14 cellular contexts compared by ENCODE assay signal in the genomic region with DNA sequence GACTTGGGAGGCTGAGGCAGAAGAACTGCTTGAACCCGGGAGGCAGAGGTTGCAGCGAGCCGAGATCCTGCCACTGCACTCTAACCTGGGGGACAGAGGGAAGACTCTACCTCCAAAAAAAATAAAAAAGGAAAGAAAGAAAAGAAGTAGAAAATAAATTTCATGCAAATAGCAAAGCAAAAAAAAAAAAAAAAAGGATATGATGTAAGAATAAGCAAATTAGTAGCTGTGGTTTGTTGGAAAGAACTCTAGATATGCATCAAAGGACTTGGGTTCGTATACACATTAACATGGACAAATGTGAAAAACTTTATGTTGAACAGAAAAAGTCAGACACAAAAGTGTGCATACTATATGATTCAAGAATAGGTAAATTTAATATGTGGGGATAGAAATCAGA. TPM values are rescaled to one million over a fixed set of nuclear protein-coding genes. Genes with fewer than 3 reads are reported as not detected.
A peak's percentile ranks its signal among the peaks of the same experiment; 100 is the strongest.
DNase-seq lines count a peak whose midpoint lies in the region; ATAC-seq and TF ChIP-seq lines count a peak whose summit lies in the region.
"Had no signal": no experiment of that assay in that cellular context is flagged by ENCODE, and none has a peak within 500 bp of the region (broad histone marks: within the 10 kb centered on the region; RNA-seq: fewer than 3 reads in every experiment).

No MANE protein-coding gene starts in this region.

- no peaks in the 10 kb centered on the region for H3K4me1 ChIP-seq in smooth muscle cell (ENCODE audit: low read depth)

- H4K20me1 ChIP-seq in smooth muscle cell (ENCODE audit: low read depth) = peaks cover 97% of the 10 kb centered on the region

- no peak for DNase-seq in CD14-positive monocyte (ENCODE audit: low spot score)
- DNase-seq in T-helper 2 cell treated with Interferon-gamma antibody and Interleukin-4, amounts not matched to agents 5 μg/mL and 100 μg/mL, for 36 hours (ENCODE audit: low spot score) = no peak
- peak; percentile 37 for DNase-seq in germinal center (ENCODE audit: low spot score)
- DNase-seq in foreskin fibroblast = no peak
- DNase-seq in dermis blood vessel endothelial cell = no peak
- no peak for DNase-seq in smooth muscle cell (lab: John Stamatoyannopoulos, UW; ENCODE audit: unreplicated experiment)
- DNase-seq in LoVo (ENCODE audit: low spot score) = no peak
- DNase-seq: anterior cingulate cortex, left lung, NCI-H1930, NCI-H510A treated with DMSO at 0.1 percent for 48 hours had no signal

- TF ChIP-seq CTCF in CD14-positive monocyte (IDR thresholded peaks at IDR 0.05) = no peak
- no peak for TF ChIP-seq CTCF in foreskin fibroblast (IDR thresholded peaks at IDR 0.05; ENCODE audit: low read depth, low read length)
- no peak for TF ChIP-seq CTCF in smooth muscle cell (IDR thresholded peaks at IDR 0.05; ENCODE audit: borderline replicate concordance, insufficient read depth, poor library complexity, severe bottlenecking)

- H2AFZ ChIP-seq in smooth muscle cell (ENCODE audit: low read depth) = no peak overlapping the region

- no peaks in the 10 kb centered on the region for H3K36me3 ChIP-seq in smooth muscle cell (ENCODE audit: low read depth)
- H3K36me3 ChIP-seq: vagina had no signal

- ATAC-seq in GM18909 (IDR thresholded peaks at IDR 0.05; ENCODE audit: poor library complexity, unreplicated experiment) = peak; percentile 37
- ATAC-seq: left lung, SK-N-SH treated with all-trans-retinoic acid at 6 μM for 48 hours had no signal

- WGBS in smooth muscle cell (ENCODE audit: low lambda C conversion rate) = 88% methylated on average over 4 of the region's 4 CpGs

- H3K79me2 ChIP-seq in smooth muscle cell (ENCODE audit: low read depth) = peaks cover 97% of the 10 kb centered on the region

- no peaks in the 10 kb centered on the region for H3K27me3 Mint-ChIP-seq in CD14-positive monocyte (ENCODE audit: low read depth in 3 of 3)
- no peaks in the 10 kb centered on the region for H3K27me3 Mint-ChIP-seq in T-helper 2 cell treated with Interferon-gamma antibody and Interleukin-4, amounts not matched to agents 5 μg/mL and 100 μg/mL, for 36 hours (ENCODE audit: low read depth)

- H3K4me3 Mint-ChIP-seq in CD14-positive monocyte = no peak overlapping the region
- peak overlapping the region; percentile 48 for H3K4me3 Mint-ChIP-seq in T-helper 2 cell treated with Interferon-gamma antibody and Interleukin-4, amounts not matched to agents 5 μg/mL and 100 μg/mL, for 36 hours

- H3K27ac ChIP-seq in smooth muscle cell (ENCODE audit: low read depth) = no peak overlapping the region
- H3K27ac ChIP-seq: vagina had no signal

- H3K27me3 ChIP-seq in smooth muscle cell (ENCODE audit: low read depth) = no peaks in the 10 kb centered on the region
- H3K27me3 ChIP-seq: left lung, vagina had no signal

- intact Hi-C loops in CD14-positive monocyte (cut with micrococcal nuclease) = loop anchor here in 1 of 2 donors (10.0 kb wide), 1 partner anchor 53 kb away; no protein-coding TSS in a partner anchor

- H3F3A ChIP-seq in smooth muscle cell (ENCODE audit: low read depth) = no peaks in the 10 kb centered on the region

- H3K4me3 ChIP-seq in foreskin fibroblast (ENCODE audit: low read depth in 1 of 2, low read length in 2 of 2) (no peak overlapping the region), smooth muscle cell (no peak overlapping the region)
- H3K4me3 ChIP-seq: left lung, vagina had no signal

- H3K9me3 Mint-ChIP-seq in CD14-positive monocyte = no peaks in the 10 kb centered on the region
- H3K9me3 Mint-ChIP-seq in T-helper 2 cell treated with Interferon-gamma antibody and Interleukin-4, amounts not matched to agents 5 μg/mL and 100 μg/mL, for 36 hours = no peaks in the 10 kb centered on the region

- peaks cover 66% of the 10 kb centered on the region for H3K4me1 Mint-ChIP-seq in CD14-positive monocyte
- peaks cover 42% of the 10 kb centered on the region for H3K4me1 Mint-ChIP-seq in T-helper 2 cell treated with Interferon-gamma antibody and Interleukin-4, amounts not matched to agents 5 μg/mL and 100 μg/mL, for 36 hours (ENCODE audit: low read depth)

- H3K4me2 ChIP-seq in smooth muscle cell = no peak overlapping the region

- H3K27ac Mint-ChIP-seq in CD14-positive monocyte = peak overlapping the region; percentile 50 to 88 (median 77)
- peak overlapping the region; percentile 74 for H3K27ac Mint-ChIP-seq in T-helper 2 cell treated with Interferon-gamma antibody and Interleukin-4, amounts not matched to agents 5 μg/mL and 100 μg/mL, for 36 hours

- H3K36me3 Mint-ChIP-seq in CD14-positive monocyte = peaks cover 6 to 25% of the 10 kb centered on the region in 2 donors
- H3K36me3 Mint-ChIP-seq in T-helper 2 cell treated with Interferon-gamma antibody and Interleukin-4, amounts not matched to agents 5 μg/mL and 100 μg/mL, for 36 hours (ENCODE audit: low read depth) = peaks cover 24% of the 10 kb centered on the region

- H3K9ac ChIP-seq in smooth muscle cell (ENCODE audit: low read depth) = no peak overlapping the region

- H3K9me3 ChIP-seq in smooth muscle cell (replicated peaks; ENCODE audit: low read depth) = no peaks in the 10 kb centered on the region
- H3K9me3 ChIP-seq: left lung, vagina had no signal

RNA-seq across cellular contexts. Expression of gene WASF2, which starts 11.9 kb away (rescaled TPM):
- 10 to 100 TPM; 53.5 to 86.4 TPM for polyA plus RNA-seq in CD14-positive monocyte
- total RNA-seq in dermis blood vessel endothelial cell = 45.9 and 110 TPM in 2 replicates
- total RNA-seq in smooth muscle cell = 26.7 and 34.3 TPM in 2 replicates
- 46.1 and 76.2 TPM in 2 replicates for polyA plus RNA-seq in smooth muscle cell
